Comparison of ENCODE assay signal across 25 cellular contexts in genomic region chr14:90429236-90429635, GRCh38.
"Had no signal": no experiment of that assay in that cellular context is flagged by ENCODE, and none has a peak within 500 bp of the region (broad histone marks: within the 10 kb centered on the region; RNA-seq: fewer than 3 reads in every experiment).

No MANE protein-coding gene starts in this region.

- H3K27ac ChIP-seq: colonic mucosa, epithelial cell of prostate, esophagus squamous epithelium, gastrocnemius medialis, left lung, lower lobe of right lung had no signal

- H3K4me3 ChIP-seq: colonic mucosa, esophagus squamous epithelium, gastrocnemius medialis, heart right ventricle, left lung, lower lobe of right lung, mucosa of descending colon had no signal

- ATAC-seq: effector memory CD8-positive, alpha-beta T cell; esophagus mucosa; gastrocnemius medialis; heart right ventricle; left cardiac atrium; left lung; left ventricle myocardium superior; lower lobe of right lung; mucosa of descending colon had no signal

- H3K27me3 ChIP-seq: colonic mucosa, esophagus squamous epithelium, gastrocnemius medialis, heart right ventricle, left lung had no signal

- H3K9me3 ChIP-seq: colonic mucosa, esophagus squamous epithelium, gastrocnemius medialis, lower lobe of right lung, mucosa of descending colon had no signal

- H3K4me1 ChIP-seq: colonic mucosa had no signal

- H3K36me3 ChIP-seq: colonic mucosa, esophagus squamous epithelium, gastrocnemius medialis, heart right ventricle, left lung, lower lobe of right lung had no signal

- FAIRE-seq: endometrium, islet of Langerhans, keratinocyte had no signal

- DNase-seq: colonic mucosa; cortex of kidney; effector CD8-positive, alpha-beta T cell; effector memory CD8-positive, alpha-beta T cell; endodermal cell; erythroblast; esophagus squamous epithelium; foreskin fibroblast; foreskin melanocyte; gastrocnemius medialis; glutamatergic neuron; heart right ventricle; hippocampal formation; left cardiac atrium; left ventricle myocardium superior; lower lobe of right lung; mesenchymal stem cell; mucosa of descending colon; naive B cell had no signal
